In the genomic region with DNA sequence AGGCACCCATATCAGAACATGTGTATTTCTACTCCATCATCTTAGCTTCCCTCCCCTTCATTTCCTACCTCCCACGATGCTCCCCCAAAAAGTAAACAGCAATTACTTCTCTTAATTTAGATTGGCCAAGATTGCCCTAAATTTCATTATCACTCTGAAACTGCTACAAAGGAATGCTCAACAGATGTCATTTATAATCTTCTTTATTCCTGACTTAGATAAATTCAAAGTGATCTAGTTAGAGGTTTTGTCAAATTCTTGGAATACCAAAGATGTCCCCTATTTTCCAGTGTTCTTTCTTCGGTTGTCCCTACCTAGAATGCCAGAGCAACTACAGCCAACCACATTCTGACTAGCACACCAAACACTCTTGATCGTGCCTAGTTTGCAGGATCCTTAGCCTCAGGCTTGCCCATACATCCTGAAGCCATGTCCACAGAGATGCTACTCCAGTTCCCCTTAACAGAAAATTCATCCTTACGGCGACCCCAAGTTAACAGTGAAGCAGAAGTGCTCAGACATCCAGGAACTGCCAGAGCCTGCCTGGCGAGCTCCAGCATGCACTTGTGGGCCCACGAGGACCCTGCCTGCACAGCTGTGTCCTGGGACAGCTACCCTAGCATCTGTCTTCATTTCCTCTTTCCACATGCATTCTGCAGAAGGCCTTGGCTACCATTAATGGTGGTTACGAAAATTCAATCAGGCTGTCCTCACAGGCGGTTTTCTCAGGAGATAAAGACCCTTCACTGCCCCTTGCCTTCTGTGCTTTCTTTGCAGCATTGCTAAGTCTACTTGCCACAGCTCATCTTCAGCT, we compare ENCODE assay signal across 17 cellular contexts. TPM values are rescaled to one million over a fixed set of nuclear protein-coding genes. Genes with fewer than 3 reads are reported as not detected.
A peak's percentile ranks its signal among the peaks of the same experiment; 100 is the strongest.
DNase-seq lines count a peak whose midpoint lies in the region; ATAC-seq lines count a peak whose summit lies in the region.
"Had no signal": no experiment of that assay in that cellular context is flagged by ENCODE, and none has a peak within 500 bp of the region (broad histone marks: within the 10 kb centered on the region; RNA-seq: fewer than 3 reads in every experiment).

No MANE protein-coding gene starts in this region.

- H3K9me3 Mint-ChIP-seq in effector memory CD8-positive, alpha-beta T cell: no peaks in the 10 kb centered on the region
- peaks cover 0 to 4% of the 10 kb centered on the region in 2 donors for H3K9me3 Mint-ChIP-seq in stimulated activated naive B cell treated with anti-CD40 and anti-IgM and Interleukin-4, amounts not matched to agents 10 μg/mL and 1 μg/mL and 100 μg/mL, for 72 hours
- H3K9me3 Mint-ChIP-seq: activated CD4-positive, alpha-beta memory T cell treated with anti-CD3 and anti-CD28 coated beads for 36 hours; activated naive CD8-positive, alpha-beta T cell treated with anti-CD3 and anti-CD28 coated beads, Interleukin-2, amount 50 U/mL, for 24 hours; H9; nephron had no signal

- peaks cover 7% of the 10 kb centered on the region for H3K36me3 Mint-ChIP-seq in effector memory CD8-positive, alpha-beta T cell (ENCODE audit: insufficient read depth)
- H3K36me3 Mint-ChIP-seq in stimulated activated naive B cell treated with anti-CD40 and anti-IgM and Interleukin-4, amounts not matched to agents 10 μg/mL and 1 μg/mL and 100 μg/mL, for 72 hours: peaks cover 46 to 68% of the 10 kb centered on the region in 2 donors

- intact Hi-C loops in Right ventricle myocardium superior (cut with DNase I) (no loop called here), left cardiac atrium (cut with DNase I) (no loop called here)

- no peak overlapping the region for H3K4me3 Mint-ChIP-seq in effector memory CD8-positive, alpha-beta T cell
- H3K4me3 Mint-ChIP-seq in stimulated activated naive B cell treated with anti-CD40 and anti-IgM and Interleukin-4, amounts not matched to agents 10 μg/mL and 1 μg/mL and 100 μg/mL, for 72 hours: peak overlapping the region; percentile 10 to 18
- H3K4me3 Mint-ChIP-seq: activated CD4-positive, alpha-beta memory T cell treated with anti-CD3 and anti-CD28 coated beads for 36 hours; activated naive CD8-positive, alpha-beta T cell treated with anti-CD3 and anti-CD28 coated beads, Interleukin-2, amount 50 U/mL, for 24 hours; H9; nephron had no signal

- H3K27me3 Mint-ChIP-seq in effector memory CD8-positive, alpha-beta T cell: no peaks in the 10 kb centered on the region
- H3K27me3 Mint-ChIP-seq in stimulated activated naive B cell treated with anti-CD40 and anti-IgM and Interleukin-4, amounts not matched to agents 10 μg/mL and 1 μg/mL and 100 μg/mL, for 72 hours: no peaks in the 10 kb centered on the region
- H3K27me3 Mint-ChIP-seq: activated CD4-positive, alpha-beta memory T cell treated with anti-CD3 and anti-CD28 coated beads for 36 hours; activated naive CD8-positive, alpha-beta T cell treated with anti-CD3 and anti-CD28 coated beads, Interleukin-2, amount 50 U/mL, for 24 hours had no signal

- DNase-seq in Right ventricle myocardium superior (peak; percentile 61), left cardiac atrium (no peak), NAMALWA (ENCODE audit: low spot score) (peak; percentile 34), SW 1271 (lab: John Stamatoyannopoulos, UW) (no peak)
- no peak for DNase-seq in effector memory CD8-positive, alpha-beta T cell
- DNase-seq in stimulated activated naive B cell treated with anti-CD40 and anti-IgM and Interleukin-4, amounts not matched to agents 10 μg/mL and 1 μg/mL and 100 μg/mL, for 72 hours: no peak
- DNase-seq in stimulated activated CD4-positive, alpha-beta T cell treated with anti-CD3 and anti-CD28 coated beads, Interleukin-1b, Interleukin-23, amount 100 ng/mL, for 48 hours: no peak
- DNase-seq: ACHN; activated CD4-positive, alpha-beta memory T cell treated with anti-CD3 and anti-CD28 coated beads for 36 hours; activated naive CD8-positive, alpha-beta T cell treated with anti-CD3 and anti-CD28 coated beads, Interleukin-2, amount 50 U/mL, for 24 hours; Caco-2; GDM1; H9; lower lobe of right lung had no signal

- ATAC-seq in Right ventricle myocardium superior (ENCODE audit: poor library complexity) (peak; percentile 31), left cardiac atrium (no peak), HG03097 (IDR thresholded peaks at IDR 0.05; ENCODE audit: low FRiP score, unreplicated experiment) (no peak)
- no peak for ATAC-seq in effector memory CD8-positive, alpha-beta T cell (replicated peaks)
- peak; percentile 38 to 63 for ATAC-seq in stimulated activated naive B cell treated with anti-CD40 and anti-IgM and Interleukin-4, amounts not matched to agents 10 μg/mL and 1 μg/mL and 100 μg/mL, for 72 hours (replicated peaks)
- ATAC-seq: activated naive CD8-positive, alpha-beta T cell treated with anti-CD3 and anti-CD28 coated beads, Interleukin-2, amount 50 U/mL, for 24 hours; lower lobe of right lung; psoas muscle had no signal

- H3K27ac Mint-ChIP-seq in effector memory CD8-positive, alpha-beta T cell: peak overlapping the region; percentile 18 to 41
- no peak overlapping the region for H3K27ac Mint-ChIP-seq in stimulated activated naive B cell treated with anti-CD40 and anti-IgM and Interleukin-4, amounts not matched to agents 10 μg/mL and 1 μg/mL and 100 μg/mL, for 72 hours
- H3K27ac Mint-ChIP-seq: activated CD4-positive, alpha-beta memory T cell treated with anti-CD3 and anti-CD28 coated beads for 36 hours; activated naive CD8-positive, alpha-beta T cell treated with anti-CD3 and anti-CD28 coated beads, Interleukin-2, amount 50 U/mL, for 24 hours; nephron had no signal

- H3K4me1 Mint-ChIP-seq in effector memory CD8-positive, alpha-beta T cell (ENCODE audit: low read depth in 2 of 2): peaks cover 21 to 24% of the 10 kb centered on the region in 2 donors
- H3K4me1 Mint-ChIP-seq in stimulated activated naive B cell treated with anti-CD40 and anti-IgM and Interleukin-4, amounts not matched to agents 10 μg/mL and 1 μg/mL and 100 μg/mL, for 72 hours: peaks cover 59 to 91% of the 10 kb centered on the region in 2 donors

RNA-seq across cellular contexts. Expression of a gene that starts 31.5 kb away (rescaled TPM):
- 13.6 TPM for total RNA-seq in Right ventricle myocardium superior
- 10 to 100 TPM; 44.6 to 66.9 TPM for total RNA-seq in left cardiac atrium

Comparison
In these comparisons a context has a peak if more than half of its experiments do, and no peak if none do; other contexts are left out.
1. ATAC-seq: peak in Right ventricle myocardium superior (single experiment) and stimulated activated naive B cell treated with anti-CD40 and anti-IgM and Interleukin-4, amounts not matched to agents 10 μg/mL and 1 μg/mL and 100 μg/mL, for 72 hours (2 of 2); none in left cardiac atrium (0 of 2), effector memory CD8-positive, alpha-beta T cell (single experiment) and HG03097 (single experiment).
2. DNase-seq: peak in Right ventricle myocardium superior (single experiment) and NAMALWA (single experiment); none in left cardiac atrium (single experiment), effector memory CD8-positive, alpha-beta T cell (0 of 3), stimulated activated naive B cell treated with anti-CD40 and anti-IgM and Interleukin-4, amounts not matched to agents 10 μg/mL and 1 μg/mL and 100 μg/mL, for 72 hours (single experiment), SW 1271 (0 of 2) and stimulated activated CD4-positive, alpha-beta T cell treated with anti-CD3 and anti-CD28 coated beads, Interleukin-1b, Interleukin-23, amount 100 ng/mL, for 48 hours (single experiment).
3. H3K4me3 Mint-ChIP-seq: peak in stimulated activated naive B cell treated with anti-CD40 and anti-IgM and Interleukin-4, amounts not matched to agents 10 μg/mL and 1 μg/mL and 100 μg/mL, for 72 hours (2 of 2); none in effector memory CD8-positive, alpha-beta T cell (0 of 2).